ENCODE assay signal across 1 cellular context in genomic region chr1:93909146-93910050, GRCh38.
TF ChIP-seq lines count a peak whose summit lies in the region.

GCLM (minus strand) TSS chr1:93909430; CDS start chr1:93909163, 267 bp downstream.

TF ChIP-seq in K562, 482 proteins besides CTCF, POLR2A, EP300 and RAD21 (continued from another document and continues in another):
- TF ChIP-seq E2F3 (CRISPR knock-in tag; IDR thresholded peaks at IDR 0.05) (peak; percentile 36; the same call in 1 of the 2 replicates), SRSF3 (IDR thresholded peaks at IDR 0.05; ENCODE audit: insufficient read depth, low read length) (no peak), SMC3 (conservative IDR thresholded peaks at IDR 0.05; ENCODE audit: insufficient read depth, low read depth, low read length) (peak; percentile 46), COPS2 (conservative IDR thresholded peaks at IDR 0.05) (no peak), ZSCAN32 (CRISPR knock-in tag; IDR thresholded peaks at IDR 0.05) (no peak), ZNF324 (CRISPR knock-in tag; IDR thresholded peaks at IDR 0.05) (no peak), STAT5A (IDR thresholded peaks at IDR 0.05; ENCODE audit: borderline replicate concordance, low read length) (peak; percentile 45; the same call in 1 of the 2 replicates), ZKSCAN8 (CRISPR knock-in tag; IDR thresholded peaks at IDR 0.05) (no peak), PYGO2 (tag; IDR thresholded peaks at IDR 0.05) (no peak), ZBTB8A (IDR thresholded peaks at IDR 0.05; ENCODE audit: partially characterized antibody) (no peak), MGA (IDR thresholded peaks at IDR 0.05) (no peak), ZNF165 (CRISPR knock-in tag; IDR thresholded peaks at IDR 0.05; ENCODE audit: borderline replicate concordance) (no peak), HMGN3 (IDR thresholded peaks at IDR 0.05; ENCODE audit: borderline replicate concordance, extremely low read depth, insufficient read length, low read depth, low read length) (peak; percentile 97), EGR1 (conservative IDR thresholded peaks at IDR 0.05) (peak; percentile 97), ZNF280B (CRISPR knock-in tag; IDR thresholded peaks at IDR 0.05) (no peak), RBFOX2 (IDR thresholded peaks at IDR 0.05; ENCODE audit: low read depth, low read length) (peak; percentile 96), ELF4 (CRISPR knock-in tag; IDR thresholded peaks at IDR 0.05) (no peak), KLF10 (CRISPR knock-in tag; IDR thresholded peaks at IDR 0.05) (no peak), ZNF224 (CRISPR knock-in tag; IDR thresholded peaks at IDR 0.05) (no peak), SRSF9 (IDR thresholded peaks at IDR 0.05; ENCODE audit: borderline replicate concordance, low read depth, low read length) (no peak), ZNF740 (CRISPR knock-in tag; IDR thresholded peaks at IDR 0.05) (no peak), ZNF740 (tag; IDR thresholded peaks at IDR 0.05) (no peak), HINFP (tag; conservative IDR thresholded peaks at IDR 0.05; ENCODE audit: low read depth) (no peak), ARID3B (CRISPR knock-in tag; IDR thresholded peaks at IDR 0.05; ENCODE audit: borderline replicate concordance) (no peak), ZKSCAN3 (CRISPR knock-in tag; IDR thresholded peaks at IDR 0.05) (no peak), ARNT (IDR thresholded peaks at IDR 0.05) (0 out of 4 replicates have a peak, but pooled peaks of 1 of the 2 experiments have one; percentile 18), NR4A1 (CRISPR knock-in tag; IDR thresholded peaks at IDR 0.05) (no peak), NR4A1 (tag; IDR thresholded peaks at IDR 0.05) (peak; percentile 59; the same call in 1 of the 2 replicates), SIN3A (IDR thresholded peaks at IDR 0.05; ENCODE audit: borderline replicate concordance in 2 of 2, control insufficient read depth in 1 of 2, low read depth in 2 of 2, low read length in 2 of 2) (peak; percentile 23 to 48; a peak in 2 of 4 replicates), CBFB (CRISPR knock-in tag; IDR thresholded peaks at IDR 0.05) (no peak), UBTF (IDR thresholded peaks at IDR 0.05; ENCODE audit: borderline replicate concordance in 1 of 2, low read depth in 2 of 2, low read length in 2 of 2) (peak; percentile 88 to 98; a peak in 3 of 4 replicates), ZNF175 (CRISPR knock-in tag; IDR thresholded peaks at IDR 0.05; ENCODE audit: low read depth) (no peak), MBD1 (CRISPR knock-in tag; IDR thresholded peaks at IDR 0.05) (no peak), DMBX1 (CRISPR knock-in tag; IDR thresholded peaks at IDR 0.05; ENCODE audit: borderline replicate concordance) (peak; percentile 41; the same call in 1 of the 2 replicates), ETV6 (IDR thresholded peaks at IDR 0.05; ENCODE audit: borderline replicate concordance in 1 of 2, low read depth in 2 of 2, low read length in 1 of 2) (peak in 1 of 2 experiments; percentile 66; a peak in 1 of 4 replicates), ETV6 (CRISPR knock-in tag; IDR thresholded peaks at IDR 0.05; ENCODE audit: borderline replicate concordance) (no peak)
